Comparison of ENCODE assay signal across 15 cellular contexts in the genomic region with DNA sequence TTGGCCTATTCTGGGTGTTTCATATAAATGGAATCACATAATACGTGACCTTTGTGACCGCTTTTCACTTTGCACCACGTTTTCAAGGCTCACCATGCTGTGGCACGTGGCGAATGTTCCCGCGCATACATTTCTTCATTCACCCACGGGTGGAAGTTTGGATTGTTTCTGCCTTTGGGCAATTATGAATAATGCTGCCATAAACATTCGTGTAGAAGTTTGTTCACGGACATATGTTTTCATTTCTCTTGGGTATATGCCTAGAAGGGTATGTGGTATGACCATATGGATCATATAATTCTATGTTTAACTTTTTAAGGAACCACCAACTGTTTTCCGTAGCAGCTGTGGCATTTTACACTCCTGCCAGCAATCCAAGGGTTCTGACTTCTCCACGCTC.
"Had no signal": no experiment of that assay in that cellular context is flagged by ENCODE, and none has a peak within 500 bp of the region (broad histone marks: within the 10 kb centered on the region; RNA-seq: fewer than 3 reads in every experiment).

No MANE protein-coding gene starts in this region.

- H3K4me3 Mint-ChIP-seq: activated naive CD8-positive, alpha-beta T cell; endodermal cell had no signal

- H3K36me3 ChIP-seq: brain microvascular endothelial cell, gastrocnemius medialis, heart right ventricle had no signal

- ATAC-seq: gastrocnemius medialis, heart right ventricle, left ventricle myocardium superior had no signal

- H3K4me1 Mint-ChIP-seq: endodermal cell had no signal

- H3K9me3 ChIP-seq: gastrocnemius medialis had no signal

- H3K27me3 ChIP-seq: brain microvascular endothelial cell, gastrocnemius medialis, heart right ventricle, tibial nerve had no signal

- H3K27ac Mint-ChIP-seq: activated naive CD8-positive, alpha-beta T cell; endodermal cell had no signal

- H3K27ac ChIP-seq: brain microvascular endothelial cell, gastrocnemius medialis, heart right ventricle, tibial nerve had no signal

- H3K4me3 ChIP-seq: gastrocnemius medialis, heart right ventricle, tibial nerve had no signal

- DNase-seq: activated CD4-positive, alpha-beta T cell treated with anti-CD3 and anti-CD28 coated beads for 1 hour; activated CD4-positive, alpha-beta T cell treated with anti-CD3 and anti-CD28 coated beads, Interleukin-2, amount 50 U/mL, for 48 hours; activated gamma-delta T cell; activated T-cell treated with anti-CD3 and anti-CD28 coated beads, Interleukin-2, amount 50 U/mL, for 48 hours; brain microvascular endothelial cell; endodermal cell; erythroblast; gastrocnemius medialis; heart right ventricle; right cardiac atrium; small intestine; T-helper 9 cell had no signal

- H3K27me3 Mint-ChIP-seq: activated naive CD8-positive, alpha-beta T cell had no signal

- H3K4me1 ChIP-seq: gastrocnemius medialis, heart right ventricle, tibial nerve had no signal
